In the genomic region with DNA sequence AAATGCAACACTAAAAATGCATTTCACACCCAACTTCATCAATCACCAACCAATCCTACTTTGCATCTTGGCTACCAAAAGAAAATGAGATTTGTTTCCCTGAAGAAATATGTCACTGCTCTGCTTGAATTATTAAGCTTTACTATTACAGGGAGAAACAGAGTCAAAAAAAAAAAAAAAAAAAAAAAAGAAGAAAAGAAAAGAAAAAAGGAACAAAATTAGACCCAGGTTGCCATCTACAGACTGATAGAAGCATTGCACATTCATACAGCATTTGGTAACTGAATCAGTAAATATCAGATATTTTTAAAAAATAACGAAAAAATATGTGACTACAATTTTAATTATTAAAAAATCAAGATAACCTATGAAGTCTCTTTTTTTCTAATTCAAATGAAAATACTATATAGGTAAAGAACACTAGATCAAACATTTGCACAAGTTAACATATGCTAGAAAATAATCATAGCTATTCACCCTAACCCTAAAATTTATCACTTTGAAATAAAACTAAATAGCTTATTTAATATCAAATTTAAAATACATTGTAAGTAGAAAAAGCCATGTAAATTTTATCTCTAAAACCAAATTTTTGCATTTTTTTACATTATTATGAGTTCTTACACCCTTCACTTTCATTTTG, we compare ENCODE assay signal across 8 cellular contexts.
A peak's percentile ranks its signal among the peaks of the same experiment; 100 is the strongest.
DNase-seq lines count a peak whose midpoint lies in the region; ATAC-seq, FAIRE-seq and TF ChIP-seq lines count a peak whose summit lies in the region.

No MANE protein-coding gene starts in this region.

- H3K9me3 ChIP-seq in A549: no peaks in the 10 kb centered on the region
- no peaks in the 10 kb centered on the region for H3K9me3 ChIP-seq in CD8-positive, alpha-beta memory T cell (ENCODE audit: low read length)

- no peak overlapping the region for H3K4me3 Mint-ChIP-seq in CD8-positive, alpha-beta memory T cell
- H3K4me3 Mint-ChIP-seq in activated CD4-positive, alpha-beta T cell treated with anti-CD3 and anti-CD28 coated beads for 36 hours: no peak overlapping the region

- no peaks in the 10 kb centered on the region for H3K27me3 ChIP-seq in CD8-positive, alpha-beta memory T cell (ENCODE audit: insufficient read depth, low read length, poor library complexity, severe bottlenecking)

- TF ChIP-seq CTCF in A549 (IDR thresholded peaks at IDR 0.05) (peak; percentile 52), GM12875 (IDR thresholded peaks at IDR 0.05; ENCODE audit: borderline replicate concordance, insufficient read depth, low read depth, low read length) (peak; percentile 40; the same call in 1 of the 2 replicates)

- DNase-seq in A549 (ENCODE audit: low read depth in 1 of 2, low spot score in 1 of 2) (peak in 1 of 2 experiments; percentile 7), NCI-H82 treated with DMSO at 0.1 percent for 48 hours (lab: John Stamatoyannopoulos, UW; ENCODE audit: unreplicated experiment) (peak; percentile 44), fibroblast of gingiva (ENCODE audit: low read depth) (peak; percentile 5), posterior vena cava (ENCODE audit: low spot score) (no peak)
- DNase-seq in CD8-positive, alpha-beta memory T cell: no peak
- DNase-seq in activated CD4-positive, alpha-beta T cell treated with anti-CD3 and anti-CD28 coated beads for 36 hours: no peak

- H3K4me1 Mint-ChIP-seq in CD8-positive, alpha-beta memory T cell: no peaks in the 10 kb centered on the region
- H3K4me1 Mint-ChIP-seq in activated CD4-positive, alpha-beta T cell treated with anti-CD3 and anti-CD28 coated beads for 36 hours: no peaks in the 10 kb centered on the region

- H3K27me3 Mint-ChIP-seq in CD8-positive, alpha-beta memory T cell: peaks cover 4 to 14% of the 10 kb centered on the region in 2 donors
- H3K27me3 Mint-ChIP-seq in activated CD4-positive, alpha-beta T cell treated with anti-CD3 and anti-CD28 coated beads for 36 hours: peaks cover 14% of the 10 kb centered on the region

- peak; percentile 49 to 57; a peak in 4 of 5 replicates for TF ChIP-seq RAD21 in A549 (conservative IDR thresholded peaks at IDR 0.05 in 1 of 2, IDR thresholded peaks at IDR 0.05 in 1 of 2)

- intact Hi-C loops in posterior vena cava (cut with DNase I): no loop called here
- intact Hi-C loops in activated CD4-positive, alpha-beta T cell treated with anti-CD3 and anti-CD28 coated beads for 36 hours (cut with DNase I, micrococcal nuclease): loop anchor here in 1 of 2 experiments (5.0 kb wide), 1 partner anchor 212 kb away; no protein-coding TSS in a partner anchor

- no peaks in the 10 kb centered on the region for H3K4me1 ChIP-seq in A549
- no peaks in the 10 kb centered on the region for H3K4me1 ChIP-seq in CD8-positive, alpha-beta memory T cell (ENCODE audit: insufficient read depth, low read length)

- no peak for TF ChIP-seq POLR2A in A549 (IDR thresholded peaks at IDR 0.05; ENCODE audit: low read length)

- ATAC-seq in A549: no peak
- ATAC-seq in HG03097 (IDR thresholded peaks at IDR 0.05; ENCODE audit: low FRiP score, unreplicated experiment): no peak
- no peak for ATAC-seq in activated CD4-positive, alpha-beta T cell treated with anti-CD3 and anti-CD28 coated beads for 36 hours

- no peak overlapping the region for H3K4me3 ChIP-seq in A549
- no peak overlapping the region for H3K4me3 ChIP-seq in GM12875 (ENCODE audit: low read depth, low read length)
- no peak overlapping the region for H3K4me3 ChIP-seq in CD8-positive, alpha-beta memory T cell (ENCODE audit: low read length)

- POLR2A ChIA-PET in A549 (lab: Yijun Ruan, JAX): no interaction called here
- POLR2A ChIA-PET in CD8-positive, alpha-beta memory T cell (lab: Charles Lee): no interaction called here
- POLR2A ChIA-PET in activated CD4-positive, alpha-beta T cell treated with anti-CD3 and anti-CD28 coated beads for 36 hours (lab: Charles Lee): no interaction called here

- no peaks in the 10 kb centered on the region for H3K36me3 ChIP-seq in CD8-positive, alpha-beta memory T cell (ENCODE audit: insufficient read depth, low read length)

- no peak overlapping the region for H3K4me2 ChIP-seq in A549

- H3K27ac Mint-ChIP-seq in CD8-positive, alpha-beta memory T cell: no peak overlapping the region
- H3K27ac Mint-ChIP-seq in activated CD4-positive, alpha-beta T cell treated with anti-CD3 and anti-CD28 coated beads for 36 hours: no peak overlapping the region

- FAIRE-seq in A549 (lab: Jason Lieb, UNC): no peak

- 0% methylated on average over 1 of the region's 1 CpG for WGBS in A549 (ENCODE audit: missing lambda C conversion rate)

- H3K27ac ChIP-seq in A549: no peak overlapping the region
- no peak overlapping the region for H3K27ac ChIP-seq in CD8-positive, alpha-beta memory T cell (ENCODE audit: low read depth, low read length)

- CTCF ChIA-PET in A549 (lab: Yijun Ruan, JAX): interaction anchor here (0.7 to 1.8 kb wide), 7 partner anchors 9 to 1659 kb away, joined by 3 to 4 read pairs (median 4); no protein-coding TSS in a partner anchor
- CTCF ChIA-PET in CD8-positive, alpha-beta memory T cell (lab: Charles Lee): interaction anchor here (1.2 kb wide), 1 partner anchor 13 kb away, joined by 3 read pairs; no protein-coding TSS in a partner anchor
- CTCF ChIA-PET in activated CD4-positive, alpha-beta T cell treated with anti-CD3 and anti-CD28 coated beads for 36 hours (lab: Charles Lee): interaction anchor here (0.7 to 1.9 kb wide), 9 partner anchors 9 to 272 kb away, joined by 3 to 8 read pairs (median 3); no protein-coding TSS in a partner anchor

- TF ChIP-seq EP300 in A549 (IDR thresholded peaks at IDR 0.05): no peak

- no peaks in the 10 kb centered on the region for H3K36me3 Mint-ChIP-seq in CD8-positive, alpha-beta memory T cell
- no peaks in the 10 kb centered on the region for H3K36me3 Mint-ChIP-seq in activated CD4-positive, alpha-beta T cell treated with anti-CD3 and anti-CD28 coated beads for 36 hours (ENCODE audit: low read depth)

- H3K9me3 Mint-ChIP-seq in CD8-positive, alpha-beta memory T cell: no peaks in the 10 kb centered on the region
- H3K9me3 Mint-ChIP-seq in activated CD4-positive, alpha-beta T cell treated with anti-CD3 and anti-CD28 coated beads for 36 hours (ENCODE audit: low read depth): no peaks in the 10 kb centered on the region

TF ChIP-seq in A549, 52 proteins besides CTCF, POLR2A, EP300 and RAD21 (continues in another document):
- no peak for TF ChIP-seq GATA3 (IDR thresholded peaks at IDR 0.05; ENCODE audit: borderline replicate concordance)
- TF ChIP-seq TFCP2L1 (CRISPR knock-in tag; IDR thresholded peaks at IDR 0.05): no peak
- TF ChIP-seq, protein P1, sequence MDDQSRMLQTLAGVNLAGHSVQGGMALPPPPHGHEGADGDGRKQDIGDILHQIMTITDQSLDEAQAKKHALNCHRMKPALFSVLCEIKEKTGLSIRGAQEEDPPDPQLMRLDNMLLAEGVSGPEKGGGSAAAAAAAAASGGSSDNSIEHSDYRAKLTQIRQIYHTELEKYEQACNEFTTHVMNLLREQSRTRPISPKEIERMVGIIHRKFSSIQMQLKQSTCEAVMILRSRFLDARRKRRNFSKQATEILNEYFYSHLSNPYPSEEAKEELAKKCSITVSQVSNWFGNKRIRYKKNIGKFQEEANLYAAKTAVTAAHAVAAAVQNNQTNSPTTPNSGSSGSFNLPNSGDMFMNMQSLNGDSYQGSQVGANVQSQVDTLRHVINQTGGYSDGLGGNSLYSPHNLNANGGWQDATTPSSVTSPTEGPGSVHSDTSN (IDR thresholded peaks at IDR 0.05): no peak
- TF ChIP-seq HOXA7 (CRISPR knock-in tag; IDR thresholded peaks at IDR 0.05): no peak
- no peak for TF ChIP-seq RFX5 (IDR thresholded peaks at IDR 0.05)
- no peak for TF ChIP-seq EHF (CRISPR knock-in tag; IDR thresholded peaks at IDR 0.05)
- TF ChIP-seq RARB (CRISPR knock-in tag; IDR thresholded peaks at IDR 0.05): no peak
- TF ChIP-seq NFE2L2 (conservative IDR thresholded peaks at IDR 0.05; ENCODE audit: low read length): no peak
- no peak for TF ChIP-seq HDAC2 (IDR thresholded peaks at IDR 0.05)
- TF ChIP-seq, protein P2, sequence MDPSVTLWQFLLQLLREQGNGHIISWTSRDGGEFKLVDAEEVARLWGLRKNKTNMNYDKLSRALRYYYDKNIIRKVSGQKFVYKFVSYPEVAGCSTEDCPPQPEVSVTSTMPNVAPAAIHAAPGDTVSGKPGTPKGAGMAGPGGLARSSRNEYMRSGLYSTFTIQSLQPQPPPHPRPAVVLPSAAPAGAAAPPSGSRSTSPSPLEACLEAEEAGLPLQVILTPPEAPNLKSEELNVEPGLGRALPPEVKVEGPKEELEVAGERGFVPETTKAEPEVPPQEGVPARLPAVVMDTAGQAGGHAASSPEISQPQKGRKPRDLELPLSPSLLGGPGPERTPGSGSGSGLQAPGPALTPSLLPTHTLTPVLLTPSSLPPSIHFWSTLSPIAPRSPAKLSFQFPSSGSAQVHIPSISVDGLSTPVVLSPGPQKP (IDR thresholded peaks at IDR 0.05; ENCODE audit: low read depth, low read length): no peak
- no peak for TF ChIP-seq PHF8 (IDR thresholded peaks at IDR 0.05; ENCODE audit: borderline replicate concordance, low read depth)
- TF ChIP-seq EHMT2 (IDR thresholded peaks at IDR 0.05; ENCODE audit: low read depth): no peak
- TF ChIP-seq, protein P3, sequence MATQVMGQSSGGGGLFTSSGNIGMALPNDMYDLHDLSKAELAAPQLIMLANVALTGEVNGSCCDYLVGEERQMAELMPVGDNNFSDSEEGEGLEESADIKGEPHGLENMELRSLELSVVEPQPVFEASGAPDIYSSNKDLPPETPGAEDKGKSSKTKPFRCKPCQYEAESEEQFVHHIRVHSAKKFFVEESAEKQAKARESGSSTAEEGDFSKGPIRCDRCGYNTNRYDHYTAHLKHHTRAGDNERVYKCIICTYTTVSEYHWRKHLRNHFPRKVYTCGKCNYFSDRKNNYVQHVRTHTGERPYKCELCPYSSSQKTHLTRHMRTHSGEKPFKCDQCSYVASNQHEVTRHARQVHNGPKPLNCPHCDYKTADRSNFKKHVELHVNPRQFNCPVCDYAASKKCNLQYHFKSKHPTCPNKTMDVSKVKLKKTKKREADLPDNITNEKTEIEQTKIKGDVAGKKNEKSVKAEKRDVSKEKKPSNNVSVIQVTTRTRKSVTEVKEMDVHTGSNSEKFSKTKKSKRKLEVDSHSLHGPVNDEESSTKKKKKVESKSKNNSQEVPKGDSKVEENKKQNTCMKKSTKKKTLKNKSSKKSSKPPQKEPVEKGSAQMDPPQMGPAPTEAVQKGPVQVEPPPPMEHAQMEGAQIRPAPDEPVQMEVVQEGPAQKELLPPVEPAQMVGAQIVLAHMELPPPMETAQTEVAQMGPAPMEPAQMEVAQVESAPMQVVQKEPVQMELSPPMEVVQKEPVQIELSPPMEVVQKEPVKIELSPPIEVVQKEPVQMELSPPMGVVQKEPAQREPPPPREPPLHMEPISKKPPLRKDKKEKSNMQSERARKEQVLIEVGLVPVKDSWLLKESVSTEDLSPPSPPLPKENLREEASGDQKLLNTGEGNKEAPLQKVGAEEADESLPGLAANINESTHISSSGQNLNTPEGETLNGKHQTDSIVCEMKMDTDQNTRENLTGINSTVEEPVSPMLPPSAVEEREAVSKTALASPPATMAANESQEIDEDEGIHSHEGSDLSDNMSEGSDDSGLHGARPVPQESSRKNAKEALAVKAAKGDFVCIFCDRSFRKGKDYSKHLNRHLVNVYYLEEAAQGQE (IDR thresholded peaks at IDR 0.05): no peak
- no peak for TF ChIP-seq MAFK (IDR thresholded peaks at IDR 0.05; ENCODE audit: partially characterized antibody)
- TF ChIP-seq CEBPB (IDR thresholded peaks at IDR 0.05): no peak

Comparison
In these comparisons a context has a peak if more than half of its experiments do, and no peak if none do; other contexts are left out.
1. DNase-seq: peak in NCI-H82 treated with DMSO at 0.1 percent for 48 hours (single experiment) and fibroblast of gingiva (single experiment); none in posterior vena cava (single experiment), CD8-positive, alpha-beta memory T cell (0 of 5) and activated CD4-positive, alpha-beta T cell treated with anti-CD3 and anti-CD28 coated beads for 36 hours (single experiment).